21 cellular contexts compared by ENCODE assay signal in the genomic region with DNA sequence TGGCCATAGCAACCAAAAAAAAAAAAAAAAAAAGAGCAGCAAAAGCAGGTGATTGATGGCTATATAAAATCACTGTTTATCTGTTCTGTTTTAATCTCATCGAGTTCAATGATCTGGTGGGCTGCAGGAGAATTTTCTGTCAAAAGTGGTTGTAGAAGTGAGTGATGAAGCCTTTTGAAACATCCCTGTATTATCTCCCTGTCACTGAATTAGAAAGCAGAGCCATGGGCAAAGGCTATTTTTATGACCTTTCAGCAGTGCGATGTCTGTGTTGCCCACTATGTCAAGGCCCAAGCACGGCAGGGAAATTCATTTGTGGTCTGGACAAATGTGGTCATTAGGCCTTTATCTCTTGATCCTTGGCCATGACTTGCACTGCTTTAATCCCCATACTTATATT. TPM values are rescaled to one million over a fixed set of nuclear protein-coding genes. Genes with fewer than 3 reads are reported as not detected.
DNase-seq lines count a peak whose midpoint lies in the region; ATAC-seq and TF ChIP-seq lines count a peak whose summit lies in the region.
"Had no signal": no experiment of that assay in that cellular context is flagged by ENCODE, and none has a peak within 500 bp of the region (broad histone marks: within the 10 kb centered on the region; RNA-seq: fewer than 3 reads in every experiment).

No MANE protein-coding gene starts in this region.

- no peak for ATAC-seq in HG02885 (IDR thresholded peaks at IDR 0.05; ENCODE audit: poor library complexity, unreplicated experiment)

- H3K4me2 ChIP-seq in MM.1S (ENCODE audit: low read depth, low read length) (peak overlapping the region; percentile 48), SK-N-SH (no peak overlapping the region), neural progenitor cell (no peak overlapping the region)

- no peak overlapping the region for H3K9ac ChIP-seq in MM.1S (ENCODE audit: low read length)
- no peak overlapping the region for H3K9ac ChIP-seq in SK-N-SH
- H3K9ac ChIP-seq in endodermal cell (ENCODE audit: extremely low read depth, low read length, poor library complexity, severe bottlenecking): no peak overlapping the region
- no peak overlapping the region for H3K9ac ChIP-seq in neural progenitor cell
- H3K9ac ChIP-seq: GM23248 had no signal

- peaks cover 22% of the 10 kb centered on the region for H3F3A ChIP-seq in MM.1S (ENCODE audit: insufficient read depth, low read length)
- H3F3A ChIP-seq in SK-N-SH (replicated peaks; ENCODE audit: insufficient read depth): no peaks in the 10 kb centered on the region
- H3F3A ChIP-seq in neural progenitor cell (ENCODE audit: low read depth): no peaks in the 10 kb centered on the region

- H3K4me1 Mint-ChIP-seq in endodermal cell: peaks cover 29% of the 10 kb centered on the region
- peaks cover 40% of the 10 kb centered on the region for H3K4me1 Mint-ChIP-seq in neural progenitor cell
- H3K4me1 Mint-ChIP-seq: CD4-positive, CD25-positive, alpha-beta regulatory T cell; CD8-positive, alpha-beta memory T cell had no signal

- H3K9me2 ChIP-seq in MM.1S (replicated peaks; ENCODE audit: insufficient read depth, low read length) (no peaks in the 10 kb centered on the region), SK-N-SH (no peaks in the 10 kb centered on the region)

- TF ChIP-seq RAD21 in SK-N-SH (IDR thresholded peaks at IDR 0.05; ENCODE audit: low read length): no peak

- H2AFZ ChIP-seq in MM.1S (ENCODE audit: low read length) (peak overlapping the region; percentile 18), SK-N-SH (ENCODE audit: low read depth) (no peak overlapping the region), neural progenitor cell (replicated peaks) (no peak overlapping the region)
- H2AFZ ChIP-seq: GM23248 had no signal

- TF ChIP-seq EP300 in SK-N-SH (IDR thresholded peaks at IDR 0.05; ENCODE audit: borderline replicate concordance in 1 of 2, low read depth in 1 of 2, low read length in 1 of 2): peak in 1 of 2 experiments; percentile 78; a peak in 2 of 4 replicates

- H3K27ac Mint-ChIP-seq in endodermal cell (no peak overlapping the region), neural progenitor cell (peak overlapping the region; percentile 31)
- H3K27ac Mint-ChIP-seq: CD4-positive, CD25-positive, alpha-beta regulatory T cell; CD8-positive, alpha-beta memory T cell had no signal

- no peaks in the 10 kb centered on the region for H3K79me2 ChIP-seq in MM.1S (ENCODE audit: low read length)
- H3K79me2 ChIP-seq in SK-N-SH (ENCODE audit: insufficient read depth): no peaks in the 10 kb centered on the region
- H3K79me2 ChIP-seq in neural progenitor cell (ENCODE audit: low read depth): no peaks in the 10 kb centered on the region

- H3K36me3 ChIP-seq in MM.1S (replicated peaks; ENCODE audit: insufficient read depth, low read length) (no peaks in the 10 kb centered on the region), SK-N-SH (replicated peaks in 1 of 2; ENCODE audit: control insufficient read depth in 1 of 2, insufficient read depth in 2 of 2, low read length in 1 of 2) (no peaks in the 10 kb centered on the region), endodermal cell (ENCODE audit: control insufficient read depth, insufficient read depth, low read length) (no peaks in the 10 kb centered on the region), neural progenitor cell (no peaks in the 10 kb centered on the region)
- H3K36me3 ChIP-seq: BE2C, HAP-1 had no signal

- H3K4me3 ChIP-seq in MM.1S (ENCODE audit: low read length) (no peak overlapping the region), SK-N-SH (ENCODE audit: low read depth in 2 of 2, low read length in 1 of 2) (no peak overlapping the region), endodermal cell (ENCODE audit: low read length) (no peak overlapping the region), neural progenitor cell (no peak overlapping the region)
- H3K4me3 ChIP-seq: GM23248, HAP-1 had no signal

- no peaks in the 10 kb centered on the region for H3K9me3 Mint-ChIP-seq in endodermal cell
- H3K9me3 Mint-ChIP-seq in neural progenitor cell: no peaks in the 10 kb centered on the region
- H3K9me3 Mint-ChIP-seq: CD8-positive, alpha-beta memory T cell had no signal

- no peak for TF ChIP-seq CTCF in MM.1S (IDR thresholded peaks at IDR 0.05; ENCODE audit: low read length)
- no peak for TF ChIP-seq CTCF in SK-N-SH (IDR thresholded peaks at IDR 0.05)
- no peak for TF ChIP-seq CTCF in endodermal cell (conservative IDR thresholded peaks at IDR 0.05)
- no peak for TF ChIP-seq CTCF in neural progenitor cell (IDR thresholded peaks at IDR 0.05)

- H3K9me3 ChIP-seq in MM.1S (replicated peaks; ENCODE audit: insufficient read depth, low read length) (no peaks in the 10 kb centered on the region), SK-N-SH (no peaks in the 10 kb centered on the region), endodermal cell (ENCODE audit: control insufficient read depth, low read length) (no peaks in the 10 kb centered on the region), neural progenitor cell (ENCODE audit: low read depth) (no peaks in the 10 kb centered on the region)
- H3K9me3 ChIP-seq: BE2C, HAP-1 had no signal

- H3K27ac ChIP-seq in MM.1S (ENCODE audit: low read length): peak overlapping the region; percentile 52
- peak overlapping the region in 1 of 2 experiments; percentile 34; a peak in 1 of 4 replicates for H3K27ac ChIP-seq in SK-N-SH (ENCODE audit: low read depth in 2 of 2, low read length in 1 of 2)
- peak overlapping the region; percentile 74 for H3K27ac ChIP-seq in endodermal cell (ENCODE audit: low read depth, low read length)
- H3K27ac ChIP-seq in neural progenitor cell: no peak overlapping the region
- H3K27ac ChIP-seq: GM23248, HL-60 had no signal

- H3K4me3 Mint-ChIP-seq in endodermal cell: no peak overlapping the region
- no peak overlapping the region for H3K4me3 Mint-ChIP-seq in neural progenitor cell
- H3K4me3 Mint-ChIP-seq: CD4-positive, CD25-positive, alpha-beta regulatory T cell; CD8-positive, alpha-beta memory T cell had no signal

- peaks cover 50% of the 10 kb centered on the region for H3K4me1 ChIP-seq in MM.1S (ENCODE audit: low read length)
- peaks cover 0 to 28% of the 10 kb centered on the region in 2 experiments; a peak in 2 of 4 replicates for H3K4me1 ChIP-seq in SK-N-SH (ENCODE audit: control insufficient read depth in 1 of 2, insufficient read depth in 2 of 2, low read depth in 1 of 2, low read length in 1 of 2)
- H3K4me1 ChIP-seq in endodermal cell (ENCODE audit: control insufficient read depth, insufficient read depth, low read length): peaks cover 20% of the 10 kb centered on the region
- H3K4me1 ChIP-seq in neural progenitor cell: peaks cover 14% of the 10 kb centered on the region
- H3K4me1 ChIP-seq: BE2C had no signal

- WGBS in SK-N-SH (ENCODE audit: low lambda C conversion rate): 28% methylated on average over 3 of the region's 3 CpGs
- WGBS in endodermal cell (ENCODE audit: insufficient coverage in 1 of 2, insufficient read length in 1 of 2), 2 experiments: 92% methylated on average over 3 of the region's 3 CpGs; no CpG with 5 or more reads in 1 of the 2 experiments

- H3K27me3 ChIP-seq in MM.1S (replicated peaks; ENCODE audit: insufficient read depth, low read length) (no peaks in the 10 kb centered on the region), SK-N-SH (ENCODE audit: insufficient read depth) (no peaks in the 10 kb centered on the region), endodermal cell (ENCODE audit: control insufficient read depth, insufficient read depth, low read length, poor library complexity, severe bottlenecking) (no peaks in the 10 kb centered on the region), neural progenitor cell (no peaks in the 10 kb centered on the region)
- H3K27me3 ChIP-seq: BE2C had no signal

- H3K36me3 Mint-ChIP-seq in endodermal cell (ENCODE audit: low read depth) (no peaks in the 10 kb centered on the region), neural progenitor cell (no peaks in the 10 kb centered on the region)
- H3K36me3 Mint-ChIP-seq: CD4-positive, CD25-positive, alpha-beta regulatory T cell; CD8-positive, alpha-beta memory T cell had no signal

- POLR2A ChIA-PET in SK-N-SH (lab: Yijun Ruan, JAX): no interaction called here

- H3K27me3 Mint-ChIP-seq in endodermal cell (ENCODE audit: insufficient read depth): no peaks in the 10 kb centered on the region
- no peaks in the 10 kb centered on the region for H3K27me3 Mint-ChIP-seq in neural progenitor cell (ENCODE audit: insufficient read depth, low read depth)

- H4K20me1 ChIP-seq in MM.1S (ENCODE audit: insufficient read depth, low read length) (no peaks in the 10 kb centered on the region), SK-N-SH (ENCODE audit: insufficient read depth) (no peaks in the 10 kb centered on the region), neural progenitor cell (ENCODE audit: low read depth) (no peaks in the 10 kb centered on the region)

- CTCF ChIA-PET in SK-N-SH (lab: Yijun Ruan, JAX): interaction anchor here (0.9 to 1.4 kb wide), 3 partner anchors 10 to 47 kb away, joined by 3 to 4 read pairs (median 3); no protein-coding TSS in a partner anchor

- DNase-seq in MM.1S: peak; percentile 49
- peak; percentile 42 for DNase-seq in SK-N-SH
- no peak for DNase-seq in endodermal cell
- no peak for DNase-seq in neural progenitor cell (ENCODE audit: low spot score)
- no peak for DNase-seq in NOMO-1 treated with DMSO at 0.1 percent for 48 hours (lab: John Stamatoyannopoulos, UW; ENCODE audit: unreplicated experiment)
- DNase-seq in midbrain (lab: John Stamatoyannopoulos, UW): no peak
- DNase-seq in NCI-H446 treated with DMSO at 0.1 percent for 48 hours (lab: John Stamatoyannopoulos, UW): no peak
- DNase-seq: ACHN; BE2C; C1 segment of cervical spinal cord; CD4-positive, CD25-positive, alpha-beta regulatory T cell; CD8-positive, alpha-beta memory T cell; COR-L47; DMS 273 treated with DMSO at 0.1 percent for 48 hours; DMS53; GM23248 had no signal

TF ChIP-seq in SK-N-SH, 30 proteins besides CTCF, POLR2A, EP300 and RAD21 (continues in another document):
- no peak for TF ChIP-seq MXI1 (IDR thresholded peaks at IDR 0.05; ENCODE audit: low read depth, low read length)
- TF ChIP-seq GABPA (IDR thresholded peaks at IDR 0.05; ENCODE audit: low read depth): no peak
- TF ChIP-seq POLR2AphosphoS5 (IDR thresholded peaks at IDR 0.05; ENCODE audit: low read depth, low read length): no peak

RNA-seq across cellular contexts. Expression of a gene that starts 59.9 kb away (rescaled TPM):
- polyA plus RNA-seq in SK-N-SH (2012; rRNA removed): not detected in 2 replicates
- polyA plus RNA-seq in SK-N-SH (2012; cell fraction: cytosol; rRNA removed): not detected in 2 replicates
- not detected in 2 replicates for polyA plus RNA-seq in SK-N-SH (2012; cell fraction: nucleus; rRNA removed)
- total RNA-seq in endodermal cell (not detected), neural progenitor cell (ENCODE audit: low replicate concordance) (not detected in 2 replicates)
- not detected for polyA plus RNA-seq in endodermal cell (2013, experiment 1 of 2)
- not detected for polyA plus RNA-seq in endodermal cell (2013, experiment 2 of 2)
- total RNA-seq: CD4-positive, CD25-positive, alpha-beta regulatory T cell; CD8-positive, alpha-beta memory T cell; GM23248; H4; HT1080 had no signal
- polyA plus RNA-seq: CD4-positive, CD25-positive, alpha-beta regulatory T cell; CD8-positive, alpha-beta memory T cell; GM23248 had no signal

Comparison
In these comparisons a context has a peak if more than half of its experiments do, and no peak if none do; other contexts are left out.
1. DNase-seq: peak in MM.1S (single experiment) and SK-N-SH (single experiment); none in endodermal cell (single experiment), neural progenitor cell (single experiment), NOMO-1 treated with DMSO at 0.1 percent for 48 hours (single experiment), midbrain (single experiment) and NCI-H446 treated with DMSO at 0.1 percent for 48 hours (single experiment).